ENCODE assay signal across 1 cellular context in the genomic region with DNA sequence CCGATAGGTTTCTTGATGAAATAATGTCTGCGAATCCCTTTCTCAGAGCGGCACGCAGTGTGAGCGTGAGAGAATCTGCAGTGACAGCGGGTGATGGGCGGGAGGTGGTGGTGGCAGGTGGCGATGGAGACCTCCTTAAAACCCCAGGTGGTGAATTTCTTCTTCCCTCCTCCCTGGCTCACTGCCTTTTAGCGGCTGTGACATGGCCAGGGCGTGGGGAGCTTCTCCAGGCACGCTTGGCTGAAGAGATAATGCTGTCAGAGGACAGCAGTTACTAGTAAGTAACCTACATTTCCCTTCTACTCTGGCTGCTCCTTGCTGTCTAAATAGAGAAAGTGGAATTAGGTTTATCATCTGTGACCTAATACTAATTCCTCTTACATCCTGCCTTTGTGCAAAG.
TF ChIP-seq lines count a peak whose summit lies in the region.

No MANE protein-coding gene starts in this region.

TF ChIP-seq in HepG2, 621 proteins besides CTCF, POLR2A, EP300 and RAD21:
- TF ChIP-seq, protein P1, sequence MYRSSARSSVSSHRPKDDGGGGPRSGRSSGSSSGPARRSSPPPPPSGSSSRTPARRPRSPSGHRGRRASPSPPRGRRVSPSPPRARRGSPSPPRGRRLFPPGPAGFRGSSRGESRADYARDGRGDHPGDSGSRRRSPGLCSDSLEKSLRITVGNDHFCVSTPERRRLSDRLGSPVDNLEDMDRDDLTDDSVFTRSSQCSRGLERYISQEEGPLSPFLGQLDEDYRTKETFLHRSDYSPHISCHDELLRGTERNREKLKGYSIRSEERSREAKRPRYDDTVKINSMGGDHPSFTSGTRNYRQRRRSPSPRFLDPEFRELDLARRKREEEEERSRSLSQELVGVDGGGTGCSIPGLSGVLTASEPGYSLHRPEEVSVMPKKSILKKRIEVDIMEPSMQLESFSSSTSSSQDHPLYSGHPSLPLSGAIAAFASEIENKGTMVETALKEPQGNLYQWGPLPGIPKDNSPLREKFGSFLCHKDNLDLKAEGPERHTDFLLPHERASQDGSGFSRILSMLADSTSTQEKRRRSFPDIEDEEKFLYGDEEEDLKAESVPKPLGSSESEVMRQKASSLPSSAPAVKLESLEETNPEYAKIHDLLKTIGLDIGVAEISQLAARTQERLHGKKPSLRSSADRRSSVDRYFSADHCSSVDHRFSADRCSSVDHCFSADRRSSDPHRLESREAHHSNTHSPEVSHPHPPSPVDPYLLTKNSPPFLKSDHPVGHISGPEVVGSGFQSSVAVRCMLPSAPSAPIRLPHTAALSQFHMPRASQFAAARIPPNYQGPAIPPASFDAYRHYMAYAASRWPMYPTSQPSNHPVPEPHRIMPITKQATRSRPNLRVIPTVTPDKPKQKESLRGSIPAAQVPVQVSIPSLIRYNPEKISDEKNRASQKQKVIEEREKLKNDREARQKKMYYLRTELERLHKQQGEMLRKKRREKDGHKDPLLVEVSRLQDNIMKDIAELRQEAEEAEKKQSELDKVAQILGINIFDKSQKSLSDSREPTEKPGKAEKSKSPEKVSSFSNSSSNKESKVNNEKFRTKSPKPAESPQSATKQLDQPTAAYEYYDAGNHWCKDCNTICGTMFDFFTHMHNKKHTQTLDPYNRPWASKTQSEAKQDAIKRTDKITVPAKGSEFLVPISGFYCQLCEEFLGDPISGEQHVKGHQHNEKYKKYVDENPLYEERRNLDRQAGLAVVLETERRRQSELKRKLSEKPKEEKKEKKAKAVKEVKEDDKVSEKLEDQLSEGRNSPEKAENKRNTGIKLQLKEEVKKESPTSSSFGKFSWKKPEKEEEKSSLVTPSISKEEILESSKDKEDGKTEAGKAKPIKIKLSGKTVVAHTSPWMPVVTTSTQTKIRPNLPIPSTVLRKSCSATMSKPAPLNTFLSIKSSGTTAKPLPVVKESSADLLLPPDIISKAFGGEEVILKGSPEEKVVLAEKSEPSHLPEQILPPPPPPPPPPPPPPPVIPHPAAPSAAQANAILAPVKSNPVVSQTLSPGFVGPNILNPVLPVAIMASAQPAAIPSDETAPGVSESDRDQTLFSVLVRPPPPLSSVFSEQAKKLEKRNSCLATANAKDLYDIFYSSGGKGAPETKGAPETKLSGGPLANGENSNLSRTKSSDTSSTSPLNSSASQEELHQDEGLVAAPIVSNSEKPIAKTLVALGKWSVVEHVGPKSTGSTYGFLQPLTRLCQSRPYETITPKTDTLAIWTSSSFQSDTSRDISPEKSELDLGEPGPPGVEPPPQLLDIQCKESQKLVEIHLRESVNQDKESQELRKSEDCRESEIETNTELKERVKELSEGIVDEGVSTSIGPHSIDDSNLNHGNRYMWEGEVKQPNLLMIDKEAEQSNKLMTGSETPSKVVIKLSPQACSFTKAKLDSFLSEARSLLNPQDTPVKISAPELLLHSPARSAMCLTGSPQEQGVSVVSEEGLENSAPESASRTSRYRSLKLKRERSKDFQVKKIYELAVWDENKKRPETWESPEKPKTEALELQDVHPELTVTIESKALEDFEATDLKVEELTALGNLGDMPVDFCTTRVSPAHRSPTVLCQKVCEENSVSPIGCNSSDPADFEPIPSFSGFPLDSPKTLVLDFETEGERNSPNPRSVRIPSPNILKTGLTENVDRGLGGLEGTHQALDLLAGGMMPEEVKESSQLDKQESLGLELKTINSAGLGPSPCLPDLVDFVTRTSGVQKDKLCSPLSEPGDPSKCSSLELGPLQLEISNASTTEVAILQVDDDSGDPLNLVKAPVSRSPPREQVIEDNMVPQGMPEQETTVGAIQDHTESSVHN (CRISPR knock-in tag; IDR thresholded peaks at IDR 0.05): no peak
- no peak for TF ChIP-seq ZNF343 (CRISPR knock-in tag; IDR thresholded peaks at IDR 0.05)
- TF ChIP-seq ZFP62 (CRISPR knock-in tag; IDR thresholded peaks at IDR 0.05): no peak
- no peak for TF ChIP-seq ZNF878 (CRISPR knock-in tag; IDR thresholded peaks at IDR 0.05)
- no peak for TF ChIP-seq ZNF333 (CRISPR knock-in tag; IDR thresholded peaks at IDR 0.05; ENCODE audit: borderline replicate concordance)
